8 cellular contexts compared by ENCODE assay signal in the genomic region with DNA sequence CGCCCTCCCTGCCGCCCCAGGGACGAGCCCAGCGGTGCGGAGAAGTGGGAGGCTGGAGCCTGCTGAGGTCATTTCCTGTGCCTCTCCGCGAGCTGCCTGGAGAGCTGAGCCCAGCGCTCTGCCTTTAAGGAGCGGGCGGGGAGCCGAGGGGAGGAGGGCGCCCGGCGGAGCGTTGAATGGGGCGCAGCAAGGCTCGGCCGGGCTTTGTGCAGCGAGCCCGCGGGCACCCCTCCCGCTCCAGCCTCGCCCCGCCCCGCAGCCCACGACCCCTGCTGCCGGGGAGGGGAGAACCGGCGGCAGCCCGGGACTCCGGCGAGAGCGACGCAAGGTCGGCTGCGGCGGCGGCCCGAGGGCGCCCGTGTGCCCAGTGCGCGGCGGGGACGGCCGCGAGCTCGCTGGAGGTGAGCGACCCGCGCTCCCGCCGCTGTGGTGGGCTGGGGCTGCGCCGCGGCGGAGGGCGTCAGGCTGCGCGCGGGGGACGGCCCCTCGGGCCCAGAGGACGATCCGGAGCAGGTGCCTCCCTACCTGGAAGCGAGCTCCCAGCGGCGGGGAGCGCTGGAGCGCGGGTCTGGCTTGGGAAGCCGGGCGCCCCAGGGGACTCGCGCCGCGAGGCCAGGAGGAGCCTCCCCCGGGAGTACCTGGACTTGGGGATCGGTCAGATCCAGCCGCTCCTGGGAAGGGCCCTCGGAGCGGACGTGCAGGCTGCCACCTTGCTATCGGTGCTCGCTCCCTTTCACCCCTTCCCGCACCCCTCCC. TPM values are rescaled to one million over a fixed set of nuclear protein-coding genes. Genes with fewer than 3 reads are reported as not detected.
DNase-seq lines count a peak whose midpoint lies in the region; ATAC-seq, FAIRE-seq and TF ChIP-seq lines count a peak whose summit lies in the region.

A gene (plus strand): TSS at position 293 of the 756 bp plus-strand sequence. CDS start 8,578 bp downstream, outside the sequence.

- H3K36me3 ChIP-seq in CD8-positive, alpha-beta T cell (ENCODE audit: insufficient read depth, low read length): no peaks in the 10 kb centered on the region
- no peaks in the 10 kb centered on the region for H3K36me3 ChIP-seq in kidney epithelial cell (ENCODE audit: control insufficient read depth, insufficient read depth, low read length)

- H3K9me3 Mint-ChIP-seq in CD8-positive, alpha-beta T cell: no peaks in the 10 kb centered on the region

- FAIRE-seq in H54 (lab: Jason Lieb, UNC): no peak

- H3K4me1 Mint-ChIP-seq in CD8-positive, alpha-beta T cell (ENCODE audit: low read depth): peaks cover 7% of the 10 kb centered on the region

- POLR2A ChIA-PET in CD8-positive, alpha-beta T cell (lab: Charles Lee): interaction anchor here (0.9 to 1.7 kb wide), 3 partner anchors 8 to 48 kb away, joined by 3 to 4 read pairs (median 4); no protein-coding TSS in a partner anchor

- no peak; the same call in 1 of the 2 replicates for TF ChIP-seq POLR2A in H54 (IDR thresholded peaks at IDR 0.05; ENCODE audit: low read depth, low read length)

- CTCF ChIA-PET in CD8-positive, alpha-beta T cell (lab: Charles Lee): interaction anchor here (1.4 to 4.1 kb wide), 4 partner anchors 38 to 171 kb away, joined by 4 to 19 read pairs (median 6); no protein-coding TSS in a partner anchor

- peak within 1 kb of the TSS; percentile 80 for H3K4me3 Mint-ChIP-seq in CD8-positive, alpha-beta T cell

- intact Hi-C loops in CD8-positive, alpha-beta T cell (cut with DNase I, micrococcal nuclease): loop anchor here in 1 of 2 experiments (5.0 kb wide), 1 partner anchor 46 kb away; a partner anchor contains a TSS

- no peaks in the 10 kb centered on the region for H3K36me3 Mint-ChIP-seq in CD8-positive, alpha-beta T cell

- H3K27me3 ChIP-seq in CD8-positive, alpha-beta T cell (ENCODE audit: insufficient read depth, low read length): no peaks in the 10 kb centered on the region
- H3K27me3 ChIP-seq in kidney epithelial cell (ENCODE audit: control insufficient read depth, insufficient read depth, low read length): no peaks in the 10 kb centered on the region

- H3K27ac Mint-ChIP-seq in CD8-positive, alpha-beta T cell: no peak within 1 kb of the TSS

- peaks cover 22% of the 10 kb centered on the region for H3K27me3 Mint-ChIP-seq in CD8-positive, alpha-beta T cell (ENCODE audit: low read depth)

- peaks cover 5% of the 10 kb centered on the region for H3K4me1 ChIP-seq in CD8-positive, alpha-beta T cell (ENCODE audit: insufficient read depth, low read length)

- no peak within 1 kb of the TSS for H3K27ac ChIP-seq in CD8-positive, alpha-beta T cell (ENCODE audit: low read depth, low read length)

- ATAC-seq in CD8-positive, alpha-beta T cell: peak; percentile 80
- ATAC-seq in activated CD4-positive, CD25-positive, alpha-beta regulatory T cell treated with anti-CD3 and anti-CD28 coated beads, Interleukin-2, amount 50 U/mL, for 24 hours: peak; percentile 91 to 94
- ATAC-seq in GM18867 (IDR thresholded peaks at IDR 0.05; ENCODE audit: unreplicated experiment): no peak

- H3K9me3 ChIP-seq in CD8-positive, alpha-beta T cell (ENCODE audit: low read length): no peaks in the 10 kb centered on the region

- DNase-seq in CD8-positive, alpha-beta T cell: peak in 5 of 7 experiments; percentile 11 to 66 (median 35)
- DNase-seq in H54 (ENCODE audit: insufficient read length, low spot score) (peak; percentile 76), NCI-H2029 (lab: John Stamatoyannopoulos, UW) (peak; percentile 43), cerebellum (ENCODE audit: low spot score) (peak; percentile 78), kidney epithelial cell (ENCODE audit: low read depth) (no peak)
- DNase-seq in stimulated activated CD4-positive, alpha-beta T cell treated with anti-CD3 and anti-CD28 coated beads, Interleukin-12 subunit alpha, Interleukin-12 subunit beta, amount 100 ng/mL, for 48 hours (ENCODE audit: low read depth in 2 of 3, low spot score in 1 of 3): peak; percentile 37 to 62 (median 44)

- peak within 1 kb of the TSS; percentile 53 for H3K4me3 ChIP-seq in CD8-positive, alpha-beta T cell (ENCODE audit: low read depth, low read length)
- H3K4me3 ChIP-seq in kidney epithelial cell (ENCODE audit: low read depth, low read length): peak within 1 kb of the TSS; percentile 71

- TF ChIP-seq CTCF in CD8-positive, alpha-beta T cell (IDR thresholded peaks at IDR 0.05): no peak
- TF ChIP-seq CTCF in kidney epithelial cell (IDR thresholded peaks at IDR 0.05; ENCODE audit: insufficient read depth, low read length, poor library complexity, severe bottlenecking): no peak

RNA-seq across cellular contexts. Expression of the gene that starts here (rescaled TPM):
- total RNA-seq in CD8-positive, alpha-beta T cell: under 1 TPM; 0.28 to 0.54 TPM
- total RNA-seq in cerebellum (13.2 TPM), kidney epithelial cell (9.4 and 11.5 TPM in 2 replicates)

Comparison
In these comparisons a context has a peak if more than half of its experiments do, and no peak if none do; other contexts are left out.
1. Peak in DNase-seq, ATAC-seq and H3K4me3 ChIP-seq in CD8-positive, alpha-beta T cell; RNA of the gene not detected or under 1 TPM.